15 cellular contexts compared by ENCODE assay signal in genomic region chr1:4430406-4431404, GRCh38.
DNase-seq lines count a peak whose midpoint lies in the region; ATAC-seq and TF ChIP-seq lines count a peak whose summit lies in the region.
"Had no signal": no experiment of that assay in that cellular context is flagged by ENCODE, and none has a peak within 500 bp of the region (broad histone marks: within the 10 kb centered on the region; RNA-seq: fewer than 3 reads in every experiment).

No MANE protein-coding gene starts in this region.

- no peaks in the 10 kb centered on the region for H3K27me3 ChIP-seq in left ventricle myocardium inferior (ENCODE audit: low read depth)
- H3K27me3 ChIP-seq: BLaER1 treated with 17β-estradiol and CSF1 and Interleukin-3, amounts not matched to agents 10 nM and 100 nM had no signal

- peaks cover 6% of the 10 kb centered on the region for H3K4me1 ChIP-seq in left ventricle myocardium inferior
- peaks cover 15% of the 10 kb centered on the region for H3K4me1 ChIP-seq in OCI-LY7 (ENCODE audit: insufficient read depth, low read length, poor library complexity, severe bottlenecking)
- H3K4me1 ChIP-seq: HAP-1 had no signal

- no peak overlapping the region for H3K4me2 ChIP-seq in OCI-LY7 (ENCODE audit: low read length)
- H3K4me2 ChIP-seq: BLaER1 treated with 17β-estradiol and CSF1 and Interleukin-3, amounts not matched to agents 10 nM and 100 nM had no signal

- CTCF ChIA-PET in OCI-LY7 (lab: Charles Lee; ENCODE audit: unreplicated experiment), result no interaction called here

- no peaks in the 10 kb centered on the region for H4K20me1 ChIP-seq in OCI-LY7 (ENCODE audit: insufficient read depth, low read length)
- H4K20me1 ChIP-seq: BLaER1 treated with 17β-estradiol and CSF1 and Interleukin-3, amounts not matched to agents 10 nM and 100 nM had no signal

- H3K9me3 ChIP-seq in left ventricle myocardium inferior (replicated peaks) (no peaks in the 10 kb centered on the region), OCI-LY7 (ENCODE audit: low read length) (no peaks in the 10 kb centered on the region)
- H3K9me3 ChIP-seq: HAP-1 had no signal

- DNase-seq in Right ventricle myocardium superior (no peak), left ventricle myocardium inferior (no peak), left ventricle myocardium superior (no peak), superior temporal gyrus (ENCODE audit: extremely low spot score) (peak; percentile 47), GF-D8 (lab: John Stamatoyannopoulos, UW) (no peak), OCI-LY7 (ENCODE audit: low spot score) (no peak), occipital lobe (lab: John Stamatoyannopoulos, UW) (no peak)
- DNase-seq: 8988T; Calu3; CD8-positive, alpha-beta T cell; DMS79 treated with DMSO at 0.1 percent for 48 hours; GM23248 had no signal

- no TSS peak for BruUV-seq in OCI-LY7 (replicated peaks; lab: Mats Ljungman, UMichigan)

- H3K9me2 ChIP-seq in OCI-LY7 (ENCODE audit: insufficient read depth, low read length), result no peaks in the 10 kb centered on the region

- no peaks in the 10 kb centered on the region for H3K36me3 ChIP-seq in left ventricle myocardium inferior
- H3K36me3 ChIP-seq in OCI-LY7 (ENCODE audit: insufficient read depth, low read length), result no peaks in the 10 kb centered on the region
- H3K36me3 ChIP-seq: BLaER1 treated with 17β-estradiol and CSF1 and Interleukin-3, amounts not matched to agents 10 nM and 100 nM; HAP-1 had no signal

- POLR2A ChIA-PET in OCI-LY7 (lab: Charles Lee), result interaction anchor here (0.7 kb wide), 1 partner anchor 96 kb away, joined by 3 read pairs; no protein-coding TSS in a partner anchor

- TF ChIP-seq CTCF in left ventricle myocardium inferior (IDR thresholded peaks at IDR 0.05; ENCODE audit: borderline replicate concordance) (no peak), OCI-LY7 (conservative IDR thresholded peaks at IDR 0.05; ENCODE audit: low read length) (no peak)

- H3K27ac ChIP-seq in left ventricle myocardium inferior (replicated peaks) (no peak overlapping the region), cingulate gyrus (ENCODE audit: low read depth, low read length) (peak overlapping the region; percentile 62), OCI-LY7 (ENCODE audit: low read depth, low read length, poor library complexity, severe bottlenecking) (no peak overlapping the region)
- H3K27ac ChIP-seq: BLaER1 treated with 17β-estradiol and CSF1 and Interleukin-3, amounts not matched to agents 10 nM and 100 nM; GM23248 had no signal

- intact Hi-C loops in Right ventricle myocardium superior (cut with DNase I), result no loop called here
- intact Hi-C loops in left ventricle myocardium inferior (cut with micrococcal nuclease), result no loop called here
- intact Hi-C loops in left ventricle myocardium superior (cut with micrococcal nuclease), result no loop called here
- intact Hi-C loops in OCI-LY7 (cut with micrococcal nuclease; ENCODE audit: unreplicated experiment), result no loop called here

- H3K4me3 ChIP-seq in left ventricle myocardium inferior (no peak overlapping the region), OCI-LY7 (ENCODE audit: low read depth, low read length, poor library complexity, severe bottlenecking) (no peak overlapping the region)
- H3K4me3 ChIP-seq: BLaER1 treated with 17β-estradiol and CSF1 and Interleukin-3, amounts not matched to agents 10 nM and 100 nM; GM23248; HAP-1 had no signal

- H3K79me2 ChIP-seq in OCI-LY7 (ENCODE audit: insufficient read depth, low read depth, low read length), result no peaks in the 10 kb centered on the region

- ATAC-seq in Right ventricle myocardium superior (ENCODE audit: poor library complexity) (peak; percentile 91), left ventricle myocardium superior (peak; percentile 93)
- ATAC-seq: CD8-positive, alpha-beta T cell had no signal

- H2AFZ ChIP-seq in OCI-LY7 (ENCODE audit: low read length), result no peak overlapping the region
- H2AFZ ChIP-seq: GM23248 had no signal
